In the genomic region with DNA sequence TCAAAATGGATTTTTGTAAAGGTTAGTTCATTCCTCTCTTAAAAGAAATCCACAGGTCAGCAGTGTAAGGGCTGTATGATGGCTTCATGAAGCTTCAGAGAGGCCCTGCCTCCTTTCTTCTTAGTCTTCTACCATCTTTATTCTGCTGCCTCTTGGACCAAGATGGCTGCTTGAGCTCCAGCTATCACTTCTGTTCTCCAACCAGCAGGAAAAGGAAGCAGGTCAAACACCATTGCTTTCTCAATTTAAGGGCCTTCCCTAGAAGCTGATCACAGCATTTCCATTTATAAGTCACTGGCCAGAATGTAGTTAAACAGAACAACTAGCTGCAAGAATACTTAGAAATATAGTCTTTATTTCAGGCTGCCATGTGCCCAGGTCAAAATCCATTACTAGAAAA, we compare ENCODE assay signal across 1 cellular context.
TF ChIP-seq lines count a peak whose summit lies in the region.

No MANE protein-coding gene starts in this region.

TF ChIP-seq in K562, 482 proteins besides CTCF, POLR2A, EP300 and RAD21:
- TF ChIP-seq, protein P1, sequence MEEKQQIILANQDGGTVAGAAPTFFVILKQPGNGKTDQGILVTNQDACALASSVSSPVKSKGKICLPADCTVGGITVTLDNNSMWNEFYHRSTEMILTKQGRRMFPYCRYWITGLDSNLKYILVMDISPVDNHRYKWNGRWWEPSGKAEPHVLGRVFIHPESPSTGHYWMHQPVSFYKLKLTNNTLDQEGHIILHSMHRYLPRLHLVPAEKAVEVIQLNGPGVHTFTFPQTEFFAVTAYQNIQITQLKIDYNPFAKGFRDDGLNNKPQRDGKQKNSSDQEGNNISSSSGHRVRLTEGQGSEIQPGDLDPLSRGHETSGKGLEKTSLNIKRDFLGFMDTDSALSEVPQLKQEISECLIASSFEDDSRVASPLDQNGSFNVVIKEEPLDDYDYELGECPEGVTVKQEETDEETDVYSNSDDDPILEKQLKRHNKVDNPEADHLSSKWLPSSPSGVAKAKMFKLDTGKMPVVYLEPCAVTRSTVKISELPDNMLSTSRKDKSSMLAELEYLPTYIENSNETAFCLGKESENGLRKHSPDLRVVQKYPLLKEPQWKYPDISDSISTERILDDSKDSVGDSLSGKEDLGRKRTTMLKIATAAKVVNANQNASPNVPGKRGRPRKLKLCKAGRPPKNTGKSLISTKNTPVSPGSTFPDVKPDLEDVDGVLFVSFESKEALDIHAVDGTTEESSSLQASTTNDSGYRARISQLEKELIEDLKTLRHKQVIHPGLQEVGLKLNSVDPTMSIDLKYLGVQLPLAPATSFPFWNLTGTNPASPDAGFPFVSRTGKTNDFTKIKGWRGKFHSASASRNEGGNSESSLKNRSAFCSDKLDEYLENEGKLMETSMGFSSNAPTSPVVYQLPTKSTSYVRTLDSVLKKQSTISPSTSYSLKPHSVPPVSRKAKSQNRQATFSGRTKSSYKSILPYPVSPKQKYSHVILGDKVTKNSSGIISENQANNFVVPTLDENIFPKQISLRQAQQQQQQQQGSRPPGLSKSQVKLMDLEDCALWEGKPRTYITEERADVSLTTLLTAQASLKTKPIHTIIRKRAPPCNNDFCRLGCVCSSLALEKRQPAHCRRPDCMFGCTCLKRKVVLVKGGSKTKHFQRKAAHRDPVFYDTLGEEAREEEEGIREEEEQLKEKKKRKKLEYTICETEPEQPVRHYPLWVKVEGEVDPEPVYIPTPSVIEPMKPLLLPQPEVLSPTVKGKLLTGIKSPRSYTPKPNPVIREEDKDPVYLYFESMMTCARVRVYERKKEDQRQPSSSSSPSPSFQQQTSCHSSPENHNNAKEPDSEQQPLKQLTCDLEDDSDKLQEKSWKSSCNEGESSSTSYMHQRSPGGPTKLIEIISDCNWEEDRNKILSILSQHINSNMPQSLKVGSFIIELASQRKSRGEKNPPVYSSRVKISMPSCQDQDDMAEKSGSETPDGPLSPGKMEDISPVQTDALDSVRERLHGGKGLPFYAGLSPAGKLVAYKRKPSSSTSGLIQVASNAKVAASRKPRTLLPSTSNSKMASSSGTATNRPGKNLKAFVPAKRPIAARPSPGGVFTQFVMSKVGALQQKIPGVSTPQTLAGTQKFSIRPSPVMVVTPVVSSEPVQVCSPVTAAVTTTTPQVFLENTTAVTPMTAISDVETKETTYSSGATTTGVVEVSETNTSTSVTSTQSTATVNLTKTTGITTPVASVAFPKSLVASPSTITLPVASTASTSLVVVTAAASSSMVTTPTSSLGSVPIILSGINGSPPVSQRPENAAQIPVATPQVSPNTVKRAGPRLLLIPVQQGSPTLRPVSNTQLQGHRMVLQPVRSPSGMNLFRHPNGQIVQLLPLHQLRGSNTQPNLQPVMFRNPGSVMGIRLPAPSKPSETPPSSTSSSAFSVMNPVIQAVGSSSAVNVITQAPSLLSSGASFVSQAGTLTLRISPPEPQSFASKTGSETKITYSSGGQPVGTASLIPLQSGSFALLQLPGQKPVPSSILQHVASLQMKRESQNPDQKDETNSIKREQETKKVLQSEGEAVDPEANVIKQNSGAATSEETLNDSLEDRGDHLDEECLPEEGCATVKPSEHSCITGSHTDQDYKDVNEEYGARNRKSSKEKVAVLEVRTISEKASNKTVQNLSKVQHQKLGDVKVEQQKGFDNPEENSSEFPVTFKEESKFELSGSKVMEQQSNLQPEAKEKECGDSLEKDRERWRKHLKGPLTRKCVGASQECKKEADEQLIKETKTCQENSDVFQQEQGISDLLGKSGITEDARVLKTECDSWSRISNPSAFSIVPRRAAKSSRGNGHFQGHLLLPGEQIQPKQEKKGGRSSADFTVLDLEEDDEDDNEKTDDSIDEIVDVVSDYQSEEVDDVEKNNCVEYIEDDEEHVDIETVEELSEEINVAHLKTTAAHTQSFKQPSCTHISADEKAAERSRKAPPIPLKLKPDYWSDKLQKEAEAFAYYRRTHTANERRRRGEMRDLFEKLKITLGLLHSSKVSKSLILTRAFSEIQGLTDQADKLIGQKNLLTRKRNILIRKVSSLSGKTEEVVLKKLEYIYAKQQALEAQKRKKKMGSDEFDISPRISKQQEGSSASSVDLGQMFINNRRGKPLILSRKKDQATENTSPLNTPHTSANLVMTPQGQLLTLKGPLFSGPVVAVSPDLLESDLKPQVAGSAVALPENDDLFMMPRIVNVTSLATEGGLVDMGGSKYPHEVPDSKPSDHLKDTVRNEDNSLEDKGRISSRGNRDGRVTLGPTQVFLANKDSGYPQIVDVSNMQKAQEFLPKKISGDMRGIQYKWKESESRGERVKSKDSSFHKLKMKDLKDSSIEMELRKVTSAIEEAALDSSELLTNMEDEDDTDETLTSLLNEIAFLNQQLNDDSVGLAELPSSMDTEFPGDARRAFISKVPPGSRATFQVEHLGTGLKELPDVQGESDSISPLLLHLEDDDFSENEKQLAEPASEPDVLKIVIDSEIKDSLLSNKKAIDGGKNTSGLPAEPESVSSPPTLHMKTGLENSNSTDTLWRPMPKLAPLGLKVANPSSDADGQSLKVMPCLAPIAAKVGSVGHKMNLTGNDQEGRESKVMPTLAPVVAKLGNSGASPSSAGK (IDR thresholded peaks at IDR 0.05) = no peak
- TF ChIP-seq HDAC6 (IDR thresholded peaks at IDR 0.05; ENCODE audit: low read depth, low read length) (no peak), RBM25 (IDR thresholded peaks at IDR 0.05; ENCODE audit: low read depth, low read length, severe bottlenecking) (peak; percentile 99), RCOR1 (IDR thresholded peaks at IDR 0.05; ENCODE audit: borderline replicate concordance in 1 of 2, low read depth in 2 of 2, low read length in 2 of 2) (peak in 1 of 2 experiments; percentile 52; a peak in 2 of 4 replicates), YY1 (IDR thresholded peaks at IDR 0.05; ENCODE audit: borderline replicate concordance in 1 of 3, control insufficient read depth in 1 of 3, extremely low read depth in 1 of 3, insufficient read depth in 3 of 3, insufficient read length in 1 of 3, insufficient replicate concordance in 2 of 3, low read depth in 1 of 3, low read length in 2 of 3) (peak in 1 of 3 experiments; percentile 55), BCOR (IDR thresholded peaks at IDR 0.05) (peak; percentile 61), CBX3 (IDR thresholded peaks at IDR 0.05; ENCODE audit: borderline replicate concordance in 1 of 2, low read length in 2 of 2) (peak in 1 of 2 experiments; percentile 65; a peak in 1 of 3 replicates)
